Comparison of ENCODE assay signal across 28 cellular contexts in genomic region chr22:17145021-17145680, GRCh38. TPM values are rescaled to one million over a fixed set of nuclear protein-coding genes. Genes with fewer than 3 reads are reported as not detected.
"Had no signal": no experiment of that assay in that cellular context is flagged by ENCODE, and none has a peak within 500 bp of the region (broad histone marks: within the 10 kb centered on the region; RNA-seq: fewer than 3 reads in every experiment).

No MANE protein-coding gene starts in this region.

- DNase-seq: hypothalamus; immature natural killer cell; kidney; left colon; left lung; lower lobe of right lung; mammary epithelial cell; mesenchymal stem cell; naive thymus-derived CD8-positive, alpha-beta T cell; occipital lobe; right lobe of liver; stimulated activated CD4-positive, alpha-beta T cell treated with anti-CD3 and anti-CD28 coated beads, Interleukin-12 subunit alpha, Interleukin-12 subunit beta, amount 100 ng/mL, for 4 hours; stimulated activated CD4-positive, alpha-beta T cell treated with anti-CD3 and anti-CD28 coated beads, Interleukin-15, amount 100 ng/mL, for 24 hours; stimulated activated CD4-positive, alpha-beta T cell treated with anti-CD3 and anti-CD28 coated beads, Interleukin-2, amount 100 ng/mL, for 24 hours; stimulated activated CD4-positive, alpha-beta T cell treated with anti-CD3 and anti-CD28 coated beads, Interleukin-4, amount 100 ng/mL, for 1 hour; stimulated activated naive B cell treated with anti-CD40 and anti-IgM and Interleukin-4, amounts not matched to agents 10 μg/mL and 1 μg/mL and 100 μg/mL, for 72 hours; stimulated activated naive CD8-positive, alpha-beta T cell treated with anti-CD3 and anti-CD28 coated beads, Interleukin-15, Interleukin-2, amounts not matched to agents 100 U/mL and 50 U/mL, for 24 hours; stomach; testis; thyroid gland; transverse colon; upper lobe of left lung had no signal

- H3K9me3 Mint-ChIP-seq: immature natural killer cell; naive thymus-derived CD8-positive, alpha-beta T cell; nephron; neural progenitor cell; stimulated activated naive B cell treated with anti-CD40 and anti-IgM and Interleukin-4, amounts not matched to agents 10 μg/mL and 1 μg/mL and 100 μg/mL, for 72 hours had no signal

- H3K27ac Mint-ChIP-seq: immature natural killer cell; nephron; neural progenitor cell; progenitor cell of endocrine pancreas; stimulated activated naive B cell treated with anti-CD40 and anti-IgM and Interleukin-4, amounts not matched to agents 10 μg/mL and 1 μg/mL and 100 μg/mL, for 72 hours had no signal

- H3K9me3 ChIP-seq: left lung, lower lobe of right lung, neutrophil, right atrium auricular region, right lobe of liver, stomach, testis, thyroid gland, transverse colon, upper lobe of left lung, vagina had no signal

- H3K4me1 Mint-ChIP-seq: immature natural killer cell, nephron, neural progenitor cell had no signal

- H3K4me3 Mint-ChIP-seq: immature natural killer cell; naive thymus-derived CD8-positive, alpha-beta T cell; nephron; neural progenitor cell; stimulated activated naive B cell treated with anti-CD40 and anti-IgM and Interleukin-4, amounts not matched to agents 10 μg/mL and 1 μg/mL and 100 μg/mL, for 72 hours had no signal

- H3K27me3 Mint-ChIP-seq: naive thymus-derived CD8-positive, alpha-beta T cell; progenitor cell of endocrine pancreas; stimulated activated naive B cell treated with anti-CD40 and anti-IgM and Interleukin-4, amounts not matched to agents 10 μg/mL and 1 μg/mL and 100 μg/mL, for 72 hours had no signal

- ATAC-seq: left colon; left lung; lower lobe of right lung; naive thymus-derived CD8-positive, alpha-beta T cell; right lobe of liver; stimulated activated naive B cell treated with anti-CD40 and anti-IgM and Interleukin-4, amounts not matched to agents 10 μg/mL and 1 μg/mL and 100 μg/mL, for 72 hours; stimulated activated naive CD8-positive, alpha-beta T cell treated with anti-CD3 and anti-CD28 coated beads, Interleukin-15, Interleukin-2, amounts not matched to agents 100 U/mL and 50 U/mL, for 24 hours had no signal

RNA-seq across cellular contexts. Expression of gene TMEM121B, which starts 24.0 kb away (rescaled TPM):
- total RNA-seq: vagina had no signal
